ENCODE assay signal across 17 cellular contexts in genomic region chr16:57500578-57501111, GRCh38. TPM values are rescaled to one million over a fixed set of nuclear protein-coding genes. Genes with fewer than 3 reads are reported as not detected.
DNase-seq lines count a peak whose midpoint lies in the region; ATAC-seq and TF ChIP-seq lines count a peak whose summit lies in the region.
"Had no signal": no experiment of that assay in that cellular context is flagged by ENCODE, and none has a peak within 500 bp of the region (broad histone marks: within the 10 kb centered on the region; RNA-seq: fewer than 3 reads in every experiment).

No MANE protein-coding gene starts in this region.

- no peak overlapping the region for H3K9ac ChIP-seq in Karpas-422 (ENCODE audit: low read length)

- TF ChIP-seq CTCF in lower lobe of right lung (IDR thresholded peaks at IDR 0.05): no peak
- no peak for TF ChIP-seq CTCF in stomach (IDR thresholded peaks at IDR 0.05)

- no peaks in the 10 kb centered on the region for H3K36me3 Mint-ChIP-seq in T-cell

- H3K9me3 ChIP-seq in lower lobe of right lung (no peaks in the 10 kb centered on the region), stomach (no peaks in the 10 kb centered on the region), Karpas-422 (ENCODE audit: low read length) (no peaks in the 10 kb centered on the region)

- H3K27me3 Mint-ChIP-seq in T-cell: peaks cover 0 to 3% of the 10 kb centered on the region in 2 donors

- intact Hi-C loops in lower lobe of right lung (cut with DNase I) (no loop called here), stomach (cut with DNase I; ENCODE audit: low total_unique reads) (no loop called here)

- peak; percentile 31 to 45 (median 34) for ATAC-seq in T-cell (replicated peaks in 1 of 4)
- ATAC-seq in lower lobe of right lung: peak; percentile 30 to 47
- ATAC-seq: HCT116, Panc1 had no signal

- peaks cover 8 to 10% (median 10%) of the 10 kb centered on the region in 3 donors for H3K4me1 Mint-ChIP-seq in T-cell

- no peak overlapping the region for H3K4me2 ChIP-seq in Karpas-422 (ENCODE audit: low read depth, low read length, poor library complexity, severe bottlenecking)

- no peak overlapping the region for H2AFZ ChIP-seq in Karpas-422 (ENCODE audit: low read length)

- H3K4me3 ChIP-seq in lower lobe of right lung (no peak overlapping the region), stomach (no peak overlapping the region), Karpas-422 (ENCODE audit: low read length) (no peak overlapping the region)
- H3K4me3 ChIP-seq: coronary artery had no signal

- no peaks in the 10 kb centered on the region for H4K20me1 ChIP-seq in Karpas-422 (ENCODE audit: insufficient read depth, low read depth, low read length)

- no peaks in the 10 kb centered on the region for H3K9me2 ChIP-seq in Karpas-422 (replicated peaks; ENCODE audit: insufficient read depth, low read length)

- CTCF ChIA-PET in T-cell (lab: Charles Lee): no interaction called here

- no peaks in the 10 kb centered on the region for H3K79me2 ChIP-seq in Karpas-422 (ENCODE audit: low read length)

- H3K27me3 ChIP-seq in lower lobe of right lung (ENCODE audit: low read depth) (no peaks in the 10 kb centered on the region), stomach (no peaks in the 10 kb centered on the region), Karpas-422 (ENCODE audit: low read length) (no peaks in the 10 kb centered on the region)

- DNase-seq in stimulated activated CD4-positive, alpha-beta T cell treated with anti-CD3 and anti-CD28 coated beads, Interleukin-15, amount 100 ng/mL, for 24 hours: peak; percentile 14
- no peak for DNase-seq in stimulated activated CD4-positive, alpha-beta T cell treated with anti-CD3 and anti-CD28 coated beads, Interleukin-4, amount 100 ng/mL, for 4 hours
- DNase-seq in T-cell: no peak
- DNase-seq in lower lobe of right lung: peak; percentile 50
- no peak for DNase-seq in stomach
- no peak for DNase-seq in Karpas-422
- no peak for DNase-seq in RKO (ENCODE audit: low spot score)
- no peak for DNase-seq in stimulated activated CD4-positive, alpha-beta T cell treated with anti-CD3 and anti-CD28 coated beads, Interleukin-2, amount 100 ng/mL, for 24 hours
- DNase-seq: amniotic stem cell, C1 segment of cervical spinal cord, GF-D8, NCI-H1092 had no signal

- H3K4me1 ChIP-seq in lower lobe of right lung (peaks cover 21% of the 10 kb centered on the region), stomach (no peaks in the 10 kb centered on the region), Karpas-422 (ENCODE audit: low read length) (no peaks in the 10 kb centered on the region)

- POLR2A ChIA-PET in T-cell (lab: Charles Lee): interaction anchor here in 1 of 2 donors (0.5 kb wide), 1 partner anchor 42 kb away, joined by 14 read pairs; no protein-coding TSS in a partner anchor

- H3K4me3 Mint-ChIP-seq in T-cell: no peak overlapping the region

- TF ChIP-seq POLR2A in stomach (IDR thresholded peaks at IDR 0.05): no peak

- H3K36me3 ChIP-seq in lower lobe of right lung (no peaks in the 10 kb centered on the region), stomach (no peaks in the 10 kb centered on the region), Karpas-422 (ENCODE audit: insufficient read depth, low read length) (no peaks in the 10 kb centered on the region)

- no peak for TF ChIP-seq EP300 in stomach (IDR thresholded peaks at IDR 0.05)

- H3K9me3 Mint-ChIP-seq in T-cell: no peaks in the 10 kb centered on the region

- WGBS in stomach, 5 donors: 63 to 79% (median 72%) methylated on average over 8 to 9 of the region's 9 CpGs

- H3K27ac ChIP-seq in lower lobe of right lung: no peak overlapping the region
- H3K27ac ChIP-seq in stomach: no peak overlapping the region
- H3K27ac ChIP-seq in Karpas-422 (ENCODE audit: low read length): no peak overlapping the region
- H3K27ac ChIP-seq: coronary artery had no signal

- H3K27ac Mint-ChIP-seq in T-cell: no peak overlapping the region

RNA-seq across cellular contexts. Expression of gene DOK4, which starts 14.4 kb away (rescaled TPM):
- total RNA-seq in T-cell (1 to 10 TPM; 2.2 to 4.1 (median 3.1) TPM), lower lobe of right lung (57.3 TPM), stomach (10 to 100 TPM; 11.2 to 51.0 (median 23.9) TPM)
- polyA plus RNA-seq in stomach: 10 to 100 TPM; 21.5 to 55.9 (median 44.6) TPM
- 3.2 and 3.4 TPM in 2 replicates for total RNA-seq in Karpas-422 (2014; rRNA removed; shearing (Covaris generic); ENCODE audit: low replicate concordance)

RNA-seq across cellular contexts. Expression of gene CCDC102A, which starts 35.7 kb away (rescaled TPM):
- 10 to 100 TPM in 1 of 5 donors, 1 to 10 TPM in 4; 6.1 to 11.2 (median 6.6) TPM for total RNA-seq in T-cell
- 12.8 TPM for total RNA-seq in lower lobe of right lung
- 10 to 100 TPM in 2 of 5 donors, 1 to 10 TPM in 2, not detected in 1; 1.7 to 14.5 (median 6.9) TPM for total RNA-seq in stomach
- polyA plus RNA-seq in stomach: 1 to 10 TPM; 2.3 to 6.5 (median 4.1) TPM
- 5.9 and 25.7 TPM in 2 replicates for total RNA-seq in Karpas-422 (2014; rRNA removed; shearing (Covaris generic); ENCODE audit: low replicate concordance)

RNA-seq across cellular contexts. Expression of gene POLR2C, which starts 38.2 kb away (rescaled TPM):
- total RNA-seq in T-cell: 10 to 100 TPM; 63.8 to 93.9 (median 69.0) TPM
- total RNA-seq in lower lobe of right lung: 76.0 TPM
- total RNA-seq in stomach: 100 to 1,000 TPM in 2 of 5 donors, 10 to 100 TPM in 3; 60.0 to 162 (median 84.4) TPM
- polyA plus RNA-seq in stomach: 10 to 100 TPM; 31.8 to 56.1 (median 48.9) TPM
- 75.5 and 87.6 TPM in 2 replicates for total RNA-seq in Karpas-422 (2014; rRNA removed; shearing (Covaris generic); ENCODE audit: low replicate concordance)

RNA-seq across cellular contexts. Expression of gene ADGRG5, which starts 41.8 kb away (rescaled TPM):
- total RNA-seq in T-cell (10 to 100 TPM in 1 of 5 donors, 1 to 10 TPM in 4; 1.5 to 10.2 (median 5.9) TPM), lower lobe of right lung (1.4 TPM), stomach (1 to 10 TPM in 1 of 5 donors, under 1 TPM in 2, not detected in 2; under 0.01 to 1.4 (median 0.18) TPM)
- under 1 TPM; 0.19 to 0.80 (median 0.76) TPM for polyA plus RNA-seq in stomach
- 2.9 and 3.0 TPM in 2 replicates for total RNA-seq in Karpas-422 (2014; rRNA removed; shearing (Covaris generic); ENCODE audit: low replicate concordance)
- total RNA-seq: fibroblast of lung, renal cortical epithelial cell had no signal
- polyA plus RNA-seq: fibroblast of lung had no signal

RNA-seq across cellular contexts. Expression of gene COQ9, which starts 53.4 kb away (rescaled TPM):
- total RNA-seq in T-cell (10 to 100 TPM; 18.0 to 35.3 (median 34.2) TPM), lower lobe of right lung (37.2 TPM), stomach (100 to 1,000 TPM in 1 of 5 donors, 10 to 100 TPM in 4; 40.6 to 108 (median 58.9) TPM)
- 10 to 100 TPM; 56.4 to 79.3 (median 74.5) TPM for polyA plus RNA-seq in stomach
- 39.5 and 46.9 TPM in 2 replicates for total RNA-seq in Karpas-422 (2014; rRNA removed; shearing (Covaris generic); ENCODE audit: low replicate concordance)

Comparison
In these comparisons a context has a peak if more than half of its experiments do, and no peak if none do; other contexts are left out.
1. DNase-seq: peak in stimulated activated CD4-positive, alpha-beta T cell treated with anti-CD3 and anti-CD28 coated beads, Interleukin-15, amount 100 ng/mL, for 24 hours (single experiment) and lower lobe of right lung (single experiment); none in stimulated activated CD4-positive, alpha-beta T cell treated with anti-CD3 and anti-CD28 coated beads, Interleukin-4, amount 100 ng/mL, for 4 hours (0 of 2), T-cell (0 of 34), stomach (single experiment), Karpas-422 (single experiment), RKO (single experiment) and stimulated activated CD4-positive, alpha-beta T cell treated with anti-CD3 and anti-CD28 coated beads, Interleukin-2, amount 100 ng/mL, for 24 hours (0 of 2).